ENCODE assay signal across 8 cellular contexts in the genomic region with DNA sequence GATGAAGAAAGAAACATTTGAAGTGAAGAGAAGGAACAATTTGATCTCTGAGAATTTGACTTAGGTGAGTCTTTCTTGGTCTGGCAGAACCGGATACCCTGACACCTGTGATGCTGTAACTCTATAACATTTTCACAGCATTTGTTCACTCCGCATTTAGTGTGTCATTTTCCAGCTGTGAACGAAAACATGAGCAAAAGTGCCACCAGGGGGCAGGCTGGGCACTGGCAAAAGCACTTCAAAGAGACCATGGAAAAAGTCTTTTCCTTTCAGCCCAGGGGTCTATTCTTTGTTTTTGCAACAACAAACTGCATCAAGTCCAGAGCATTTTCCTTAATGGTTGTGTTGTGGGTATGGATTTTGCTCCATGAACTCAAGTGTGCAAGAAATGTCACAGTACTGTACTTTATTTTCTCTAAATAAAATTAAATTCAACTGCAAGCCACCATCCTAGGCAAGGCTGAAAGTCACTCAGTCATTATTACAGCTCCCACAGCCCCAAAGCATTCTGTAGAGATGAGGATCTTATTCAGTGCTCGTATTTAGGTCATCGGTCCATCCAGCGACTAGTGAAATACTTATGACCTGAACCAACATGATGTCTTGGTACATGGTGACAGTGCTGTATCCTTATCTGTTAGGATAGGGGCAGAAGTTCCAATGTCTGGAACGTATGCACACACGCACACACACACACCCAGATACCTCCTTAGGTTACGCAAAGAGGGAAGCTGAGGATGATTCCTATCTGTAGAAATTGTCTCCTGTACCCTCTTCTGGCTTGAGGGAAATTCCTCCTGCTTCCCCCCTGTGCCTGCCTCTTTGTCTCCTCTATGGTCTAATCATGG.
A peak's percentile ranks its signal among the peaks of the same experiment; 100 is the strongest.
DNase-seq lines count a peak whose midpoint lies in the region; ATAC-seq and TF ChIP-seq lines count a peak whose summit lies in the region.

No MANE protein-coding gene starts in this region.

- TF ChIP-seq POLR2A in thyroid gland (IDR thresholded peaks at IDR 0.05) = no peak

- H3K4me3 ChIP-seq in PC-3 (ENCODE audit: low read length) (no peak overlapping the region), foreskin fibroblast (ENCODE audit: low read depth in 1 of 2, low read length in 2 of 2) (no peak overlapping the region), osteoblast (ENCODE audit: insufficient read depth, low read length) (no peak overlapping the region), thyroid gland (replicated peaks in 1 of 3) (no peak overlapping the region)

- intact Hi-C loops in PC-3 (cut with micrococcal nuclease) = loop anchor here (1.0 kb wide), 2 partner anchors 165 to 363 kb away; no protein-coding TSS in a partner anchor
- intact Hi-C loops in thyroid gland (cut with DNase I) = loop anchor here (5.0 kb wide), 1 partner anchor 363 kb away; no protein-coding TSS in a partner anchor

- no peak overlapping the region for H3K9ac ChIP-seq in PC-3 (ENCODE audit: low read length)

- H3K79me2 ChIP-seq in PC-3 (ENCODE audit: low read length) (no peaks in the 10 kb centered on the region), osteoblast (ENCODE audit: insufficient read depth, low read length) (no peaks in the 10 kb centered on the region)

- H3K4me2 ChIP-seq in PC-3 (ENCODE audit: low read length) (no peak overlapping the region), osteoblast (ENCODE audit: insufficient read depth, low read length) (no peak overlapping the region)

- H3K27me3 ChIP-seq in PC-3 (ENCODE audit: low read length) (no peaks in the 10 kb centered on the region), osteoblast (ENCODE audit: insufficient read depth, low read length) (peaks cover 2% of the 10 kb centered on the region), thyroid gland (no peaks in the 10 kb centered on the region)

- CTCF ChIA-PET in PC-3 (lab: Charles Lee) = interaction anchor here (0.5 to 1.8 kb wide), 7 partner anchors 91 to 764 kb away, joined by 3 to 8 read pairs (median 3); no protein-coding TSS in a partner anchor

- DNase-seq in PC-3 = peak; percentile 87
- DNase-seq in activated T-helper 1 cell treated with anti-CD3 and anti-CD28 coated beads, Interleukin-2, amount 50 U/mL, for 16 hours (ENCODE audit: low read depth in 1 of 2, low spot score in 1 of 2) = peak; percentile 39 to 47
- DNase-seq in foreskin fibroblast = peak; percentile 48 to 82
- DNase-seq in osteoblast (ENCODE audit: insufficient read length, low spot score, missing footprints) = no peak
- DNase-seq in thyroid gland = peak; percentile 69 to 77

- BruUV-seq in PC-3 (replicated peaks; lab: Mats Ljungman, UMichigan) = no TSS peak

- no peak overlapping the region for H3K27ac ChIP-seq in PC-3 (ENCODE audit: low read length)
- H3K27ac ChIP-seq in osteoblast (ENCODE audit: low read depth, low read length) = no peak overlapping the region
- H3K27ac ChIP-seq in thyroid gland = no peak overlapping the region

- H4K20me1 ChIP-seq in PC-3 (ENCODE audit: low read length) = no peaks in the 10 kb centered on the region
- no peaks in the 10 kb centered on the region for H4K20me1 ChIP-seq in osteoblast (ENCODE audit: insufficient read depth, low read length)

- H3K9me3 ChIP-seq in PC-3 (ENCODE audit: low read length) (no peaks in the 10 kb centered on the region), osteoblast (ENCODE audit: low read depth, low read length) (no peaks in the 10 kb centered on the region), thyroid gland (no peaks in the 10 kb centered on the region)

- H3K9me2 ChIP-seq in PC-3 (replicated peaks; ENCODE audit: low read length) = no peaks in the 10 kb centered on the region

- H3F3A ChIP-seq in PC-3 (ENCODE audit: low read length, unreplicated experiment) = no peaks in the 10 kb centered on the region

- TF ChIP-seq CTCF in GM12873 (IDR thresholded peaks at IDR 0.05; ENCODE audit: insufficient read depth, low read depth, low read length, missing control alignments) = peak; percentile 79
- peak; percentile 96 for TF ChIP-seq CTCF in PC-3 (conservative IDR thresholded peaks at IDR 0.05; ENCODE audit: low read depth, low read length)
- peak; percentile 86 for TF ChIP-seq CTCF in foreskin fibroblast (IDR thresholded peaks at IDR 0.05; ENCODE audit: low read depth, low read length)
- peak; percentile 95 for TF ChIP-seq CTCF in osteoblast (IDR thresholded peaks at IDR 0.05; ENCODE audit: extremely low read depth, low read depth, low read length)
- TF ChIP-seq CTCF in thyroid gland (IDR thresholded peaks at IDR 0.05) = peak; percentile 39 to 75 (median 60)

- H3K4me1 ChIP-seq in PC-3 (ENCODE audit: insufficient read depth, low read length) (peaks cover 34% of the 10 kb centered on the region), osteoblast (ENCODE audit: insufficient read depth, low read length) (peaks cover 12% of the 10 kb centered on the region), thyroid gland (no peaks in the 10 kb centered on the region)

- POLR2A ChIA-PET in PC-3 (lab: Charles Lee; ENCODE audit: unreplicated experiment) = interaction anchor here (1.2 kb wide), 1 partner anchor 763 kb away, joined by 6 read pairs; the partner anchor contains the start of gene STT3B

- H2AFZ ChIP-seq in PC-3 (ENCODE audit: low read length) (no peak overlapping the region), osteoblast (ENCODE audit: low read length) (no peak overlapping the region)

- WGBS in thyroid gland, 2 donors = 56 to 63% methylated on average over 9 of the region's 9 CpGs

- H3K36me3 ChIP-seq in PC-3 (ENCODE audit: low read depth, low read length) = no peaks in the 10 kb centered on the region
- no peaks in the 10 kb centered on the region for H3K36me3 ChIP-seq in osteoblast (ENCODE audit: insufficient read depth, low read length)
- no peaks in the 10 kb centered on the region for H3K36me3 ChIP-seq in thyroid gland

- peak; percentile 71 for ATAC-seq in HG03354 (IDR thresholded peaks at IDR 0.05; ENCODE audit: poor library complexity, severe bottlenecking, unreplicated experiment)
- ATAC-seq in PC-3 = 0 out of 2 replicates have a peak, but pooled peaks have one; percentile 23
- no peak for ATAC-seq in HG03571 (IDR thresholded peaks at IDR 0.05; ENCODE audit: unreplicated experiment)
